26 cellular contexts compared by ENCODE assay signal in genomic region chr1:3031401-3032221, GRCh38. TPM values are rescaled to one million over a fixed set of nuclear protein-coding genes. Genes with fewer than 3 reads are reported as not detected.
A peak's percentile ranks its signal among the peaks of the same experiment; 100 is the strongest.
DNase-seq lines count a peak whose midpoint lies in the region; ATAC-seq, FAIRE-seq and TF ChIP-seq lines count a peak whose summit lies in the region.
"Had no signal": no experiment of that assay in that cellular context is flagged by ENCODE, and none has a peak within 500 bp of the region (broad histone marks: within the 10 kb centered on the region; RNA-seq: fewer than 3 reads in every experiment).

No MANE protein-coding gene starts in this region.

- TF ChIP-seq CTCF in H9 (conservative IDR thresholded peaks at IDR 0.05) (no peak), omental fat pad (IDR thresholded peaks at IDR 0.05) (no peak)

- no peak overlapping the region for H4K5ac ChIP-seq in H9 (ENCODE audit: insufficient read length, low read depth, low read length)

- peaks cover 4% of the 10 kb centered on the region for H3K27me3 Mint-ChIP-seq in H9 (ENCODE audit: low read depth)
- no peaks in the 10 kb centered on the region for H3K27me3 Mint-ChIP-seq in activated CD4-positive, alpha-beta memory T cell treated with anti-CD3 and anti-CD28 coated beads for 36 hours

- H2BK15ac ChIP-seq in H9 (ENCODE audit: low read depth, low read length) = no peak overlapping the region

- H3K56ac ChIP-seq in H9 (ENCODE audit: insufficient read length, low read depth, low read length) = no peak overlapping the region

- no peaks in the 10 kb centered on the region for H3K79me1 ChIP-seq in H9 (ENCODE audit: insufficient read depth, low read depth, low read length, poor library complexity, severe bottlenecking)

- no peak overlapping the region for H3K9ac ChIP-seq in H9 (ENCODE audit: extremely low read depth, insufficient read length, low read length)

- no peak for ATAC-seq in omental fat pad (ENCODE audit: low FRiP score)
- ATAC-seq: effector memory CD8-positive, alpha-beta T cell; left lobe of liver; Panc1; stimulated activated effector memory CD8-positive, alpha-beta T cell treated with anti-CD3 and anti-CD28 coated beads, Interleukin-12 subunit alpha, Interleukin-12 subunit beta, amount 100 ng/mL, for 72 hours had no signal

- no peak overlapping the region for H2BK20ac ChIP-seq in H9 (ENCODE audit: low read depth, low read length, poor library complexity, severe bottlenecking)

- no peaks in the 10 kb centered on the region for H3K4me1 ChIP-seq in H9 (ENCODE audit: insufficient read depth, low read length)
- H3K4me1 ChIP-seq: SJSA1, transverse colon had no signal

- H3K4ac ChIP-seq in H9 (ENCODE audit: low read depth, low read length) = no peak overlapping the region

- H3K9me3 Mint-ChIP-seq in H9 = peaks cover 0 to 26% of the 10 kb centered on the region in 2 experiments; a peak in 2 of 5 replicates
- H3K9me3 Mint-ChIP-seq in activated CD4-positive, alpha-beta memory T cell treated with anti-CD3 and anti-CD28 coated beads for 36 hours = no peaks in the 10 kb centered on the region
- H3K9me3 Mint-ChIP-seq: activated naive CD4-positive, alpha-beta T cell treated with anti-CD3 and anti-CD28 coated beads, Interleukin-2, amount 10 ng/mL, durations not matched to agents 7 days and 5 days; effector memory CD8-positive, alpha-beta T cell; stimulated activated effector memory CD8-positive, alpha-beta T cell treated with anti-CD3 and anti-CD28 coated beads, Interleukin-12 subunit alpha, Interleukin-12 subunit beta, amount 100 ng/mL, for 72 hours had no signal

- DNase-seq in H9 (peak; percentile 8), mesenteric fat pad (ENCODE audit: low spot score) (peak; percentile 87), substantia nigra (lab: John Stamatoyannopoulos, UW) (peak in 30 of 49 donors; percentile 18 to 75 (median 51)), omental fat pad (ENCODE audit: low spot score) (no peak), H54 (ENCODE audit: insufficient read length, low spot score) (no peak)
- DNase-seq in activated CD4-positive, alpha-beta memory T cell treated with anti-CD3 and anti-CD28 coated beads for 36 hours = no peak
- DNase-seq: DMS79; effector memory CD8-positive, alpha-beta T cell; esophagus squamous epithelium; Kasumi-1; NCI-H1105 treated with DMSO at 0.1 percent for 48 hours; NK-92 treated with Interleukin-12 subunit alpha and Interleukin-12 subunit beta, amount 100 ng/mL, for 24 hours; T-helper 2 cell; transverse colon had no signal

- H3K4me3 Mint-ChIP-seq in H9 = no peak overlapping the region
- H3K4me3 Mint-ChIP-seq in activated CD4-positive, alpha-beta memory T cell treated with anti-CD3 and anti-CD28 coated beads for 36 hours = no peak overlapping the region
- H3K4me3 Mint-ChIP-seq: activated naive CD4-positive, alpha-beta T cell treated with anti-CD3 and anti-CD28 coated beads, Interleukin-2, amount 10 ng/mL, durations not matched to agents 7 days and 5 days; stimulated activated effector memory CD8-positive, alpha-beta T cell treated with anti-CD3 and anti-CD28 coated beads, Interleukin-12 subunit alpha, Interleukin-12 subunit beta, amount 100 ng/mL, for 72 hours had no signal

- H3K27me3 ChIP-seq in H9 (ENCODE audit: insufficient read depth, low read length) = no peaks in the 10 kb centered on the region

- no peaks in the 10 kb centered on the region for H3K23me2 ChIP-seq in H9 (ENCODE audit: insufficient read length, low read depth, low read length, poor library complexity, severe bottlenecking)

- no peaks in the 10 kb centered on the region for H3K79me2 ChIP-seq in H9 (ENCODE audit: insufficient read depth, low read length)

- peaks cover 0 to 2% of the 10 kb centered on the region in 2 experiments; a peak in 1 of 4 replicates for H3K4me1 Mint-ChIP-seq in H9
- peaks cover 19% of the 10 kb centered on the region for H3K4me1 Mint-ChIP-seq in activated CD4-positive, alpha-beta memory T cell treated with anti-CD3 and anti-CD28 coated beads for 36 hours (ENCODE audit: low read depth)

- H3K9me3 ChIP-seq in H9 (ENCODE audit: control insufficient read depth, low read depth, low read length) = peaks cover 2% of the 10 kb centered on the region
- H3K9me3 ChIP-seq: esophagus squamous epithelium, SJSA1, transverse colon had no signal

- no peak overlapping the region for H4K91ac ChIP-seq in H9 (ENCODE audit: insufficient read length, low read depth, low read length)

- no peak overlapping the region for H3K14ac ChIP-seq in H9 (ENCODE audit: insufficient read depth, low read length)

- CTCF ChIA-PET in activated CD4-positive, alpha-beta memory T cell treated with anti-CD3 and anti-CD28 coated beads for 36 hours (lab: Charles Lee) = no interaction called here

- no peak overlapping the region for H2AFZ ChIP-seq in H9 (ENCODE audit: low read length)

- no peak overlapping the region for H3K23ac ChIP-seq in H9 (ENCODE audit: insufficient read length, low read depth, low read length)

- no peak overlapping the region for H2BK12ac ChIP-seq in H9 (ENCODE audit: insufficient read length, low read depth, low read length)

- WGBS in H9 (ENCODE audit: extremely low coverage, insufficient read length, low lambda C conversion rate) = no CpG with 5 or more reads among the region's 35 CpGs

- no peak for FAIRE-seq in H54 (lab: Jason Lieb, UNC)
- FAIRE-seq: GM12892 had no signal

- no peak overlapping the region for H2AK5ac ChIP-seq in H9 (ENCODE audit: insufficient read length, low read length)

- no peak overlapping the region for H3K4me2 ChIP-seq in H9 (ENCODE audit: insufficient read depth, insufficient read length, low read length)

- H3K18ac ChIP-seq in H9 (ENCODE audit: insufficient read length, low read depth, low read length) = no peak overlapping the region

- no peak overlapping the region for H4K8ac ChIP-seq in H9 (replicated peaks; ENCODE audit: insufficient read length, low read depth, low read length)

- TF ChIP-seq POLR2A in H54 (IDR thresholded peaks at IDR 0.05; ENCODE audit: low read depth, low read length) = no peak

- H2BK5ac ChIP-seq in H9 (ENCODE audit: insufficient read length, low read length) = no peak overlapping the region

- POLR2A ChIA-PET in activated CD4-positive, alpha-beta memory T cell treated with anti-CD3 and anti-CD28 coated beads for 36 hours (lab: Charles Lee) = no interaction called here

- H3T11ph ChIP-seq in H9 (ENCODE audit: low read length) = no peak overlapping the region

- H4K20me1 ChIP-seq in H9 (ENCODE audit: control insufficient read depth, insufficient read depth, insufficient read length) = no peaks in the 10 kb centered on the region

- intact Hi-C loops in activated CD4-positive, alpha-beta memory T cell treated with anti-CD3 and anti-CD28 coated beads for 36 hours (cut with micrococcal nuclease) = no loop called here

- H3K36me3 Mint-ChIP-seq in H9 (ENCODE audit: insufficient read depth in 1 of 3, low read depth in 3 of 3) = peaks cover 0 to 6% (median 0%) of the 10 kb centered on the region in 3 experiments; a peak in 2 of 7 replicates
- H3K36me3 Mint-ChIP-seq in activated CD4-positive, alpha-beta memory T cell treated with anti-CD3 and anti-CD28 coated beads for 36 hours = no peaks in the 10 kb centered on the region
- H3K36me3 Mint-ChIP-seq: stimulated activated effector memory CD8-positive, alpha-beta T cell treated with anti-CD3 and anti-CD28 coated beads, Interleukin-12 subunit alpha, Interleukin-12 subunit beta, amount 100 ng/mL, for 72 hours had no signal

- no peak overlapping the region for H3K27ac Mint-ChIP-seq in H9
- no peak overlapping the region for H3K27ac Mint-ChIP-seq in activated CD4-positive, alpha-beta memory T cell treated with anti-CD3 and anti-CD28 coated beads for 36 hours
- H3K27ac Mint-ChIP-seq: effector memory CD8-positive, alpha-beta T cell; stimulated activated effector memory CD8-positive, alpha-beta T cell treated with anti-CD3 and anti-CD28 coated beads, Interleukin-12 subunit alpha, Interleukin-12 subunit beta, amount 100 ng/mL, for 72 hours had no signal

- H2BK120ac ChIP-seq in H9 (ENCODE audit: low read depth, low read length, poor library complexity, severe bottlenecking) = no peak overlapping the region

- H3K27ac ChIP-seq in H9 (ENCODE audit: insufficient read length, low read depth, low read length) (no peak overlapping the region), angular gyrus (ENCODE audit: low read depth, low read length) (peak overlapping the region; percentile 81), substantia nigra (ENCODE audit: low read depth, low read length, poor library complexity, severe bottlenecking) (peak overlapping the region; percentile 93)
- H3K27ac ChIP-seq: esophagus squamous epithelium, SJSA1, transverse colon, VCaP had no signal

RNA-seq across cellular contexts. Expression of gene ACTRT2, which starts 10.3 kb away (rescaled TPM):
- total RNA-seq in H9 (2021) (not detected in 2 replicates), mesenteric fat pad (not detected), omental fat pad (not detected)
- not detected for total RNA-seq in activated CD4-positive, alpha-beta memory T cell treated with anti-CD3 and anti-CD28 coated beads for 36 hours
- total RNA-seq: cerebellum, esophagus squamous epithelium, glomerular endothelial cell, H4, left lobe of liver, NCI-H460, SJSA1, transverse colon had no signal

RNA-seq across cellular contexts. Expression of gene PRDM16, which starts 37.4 kb away (rescaled TPM):
- total RNA-seq in H9 (2021) = 0.17 and 0.70 TPM in 2 replicates
- total RNA-seq in mesenteric fat pad = 3.9 TPM
- 1 to 10 TPM in 2 of 4 donors, under 1 TPM in 2; 0.19 to 3.8 (median 1.8) TPM for total RNA-seq in omental fat pad
- total RNA-seq in activated CD4-positive, alpha-beta memory T cell treated with anti-CD3 and anti-CD28 coated beads for 36 hours = not detected

Comparison
In these comparisons a context has a peak if more than half of its experiments do, and no peak if none do; other contexts are left out.
1. DNase-seq: peak in H9 (single experiment), mesenteric fat pad (single experiment) and substantia nigra (30 of 49); none in omental fat pad (single experiment), H54 (single experiment) and activated CD4-positive, alpha-beta memory T cell treated with anti-CD3 and anti-CD28 coated beads for 36 hours (single experiment).